Comparison of ENCODE assay signal across 8 cellular contexts in genomic region chr3:196740476-196741400, GRCh38. TPM values are rescaled to one million over a fixed set of nuclear protein-coding genes. Genes with fewer than 3 reads are reported as not detected.
DNase-seq lines count a peak whose midpoint lies in the region; ATAC-seq and TF ChIP-seq lines count a peak whose summit lies in the region.

No MANE protein-coding gene starts in this region.

- ATAC-seq in left lobe of liver (peak; percentile 4), GM19328 (IDR thresholded peaks at IDR 0.05; ENCODE audit: unreplicated experiment) (no peak)

- H3K27ac ChIP-seq in coronary artery, result peak overlapping the region; percentile 97 to 98

- no peak for TF ChIP-seq CTCF in coronary artery (IDR thresholded peaks at IDR 0.05)

- no peak for TF ChIP-seq RAD21 in Ishikawa (IDR thresholded peaks at IDR 0.05; ENCODE audit: low read depth)

- TF ChIP-seq EP300 in Ishikawa (IDR thresholded peaks at IDR 0.05; ENCODE audit: borderline replicate concordance), result no peak

- peak overlapping the region; percentile 88 for H3K4me3 ChIP-seq in coronary artery

- DNase-seq in activated T-cell treated with anti-CD3 and anti-CD28 coated beads for 24 hours (ENCODE audit: low read depth) (peak; percentile 16), T-helper 9 cell (peak; percentile 6), coronary artery (ENCODE audit: low spot score) (no peak), left lobe of liver (ENCODE audit: low spot score) (no peak)
- no peak for DNase-seq in activated T-cell treated with anti-CD3 and anti-CD28 coated beads, Interleukin-2, amount 50 U/mL, for 1 hour
- peak; percentile 34 to 51 for DNase-seq in stimulated activated CD4-positive, alpha-beta T cell treated with anti-CD3 and anti-CD28 coated beads, Interleukin-2, amount 100 ng/mL, for 24 hours

TF ChIP-seq in Ishikawa, 13 proteins besides CTCF, POLR2A, EP300 and RAD21:
- TF ChIP-seq CREB1 (IDR thresholded peaks at IDR 0.05; ENCODE audit: low read depth) (no peak), MAX (IDR thresholded peaks at IDR 0.05) (no peak; the same call in 1 of the 2 replicates), TEAD4 (IDR thresholded peaks at IDR 0.05) (0 out of 2 replicates have a peak, but pooled peaks have one; percentile 24)

RNA-seq across cellular contexts. Expression of gene PAK2, which starts 1.1 kb away (rescaled TPM):
- 37.4 TPM for total RNA-seq in left lobe of liver

RNA-seq across cellular contexts. Expression of gene PIGX, which starts 28.6 kb away (rescaled TPM):
- total RNA-seq in left lobe of liver, result 7.2 TPM

RNA-seq across cellular contexts. Expression of gene CEP19, which starts 28.7 kb away (rescaled TPM):
- total RNA-seq in left lobe of liver, result 0.43 TPM

Comparison
In these comparisons a context has a peak if more than half of its experiments do, and no peak if none do; other contexts are left out.
1. DNase-seq: peak in activated T-cell treated with anti-CD3 and anti-CD28 coated beads for 24 hours (single experiment), T-helper 9 cell (single experiment) and stimulated activated CD4-positive, alpha-beta T cell treated with anti-CD3 and anti-CD28 coated beads, Interleukin-2, amount 100 ng/mL, for 24 hours (2 of 2); none in activated T-cell treated with anti-CD3 and anti-CD28 coated beads, Interleukin-2, amount 50 U/mL, for 1 hour (single experiment), coronary artery (single experiment) and left lobe of liver (single experiment).